27 cellular contexts compared by ENCODE assay signal in genomic region chr7:152495867-152496266, GRCh38.
"Had no signal": no experiment of that assay in that cellular context is flagged by ENCODE, and none has a peak within 500 bp of the region (broad histone marks: within the 10 kb centered on the region; RNA-seq: fewer than 3 reads in every experiment).

No MANE protein-coding gene starts in this region.

- DNase-seq: colonic mucosa; cortex of kidney; dermis blood vessel endothelial cell; dorsolateral prefrontal cortex; effector CD4-positive, alpha-beta T cell; effector CD8-positive, alpha-beta T cell; effector memory CD4-positive, alpha-beta T cell; effector memory CD8-positive, alpha-beta T cell; endodermal cell; erythroblast; esophagus squamous epithelium; foreskin fibroblast; foreskin keratinocyte; foreskin melanocyte; gastrocnemius medialis; glutamatergic neuron; head of caudate nucleus; heart right ventricle had no signal

- H3K27ac ChIP-seq: colonic mucosa, coronary artery, dorsolateral prefrontal cortex, epithelial cell of prostate, esophagus muscularis mucosa, esophagus squamous epithelium, foreskin keratinocyte, gastrocnemius medialis, gastroesophageal sphincter, heart right ventricle had no signal

- H3K36me3 ChIP-seq: colonic mucosa, esophagus muscularis mucosa, esophagus squamous epithelium, gastrocnemius medialis, gastroesophageal sphincter, heart right ventricle had no signal

- FAIRE-seq: colon, endometrium, endothelial cell of umbilical vein, frontal cortex had no signal

- ATAC-seq: effector memory CD8-positive, alpha-beta T cell; esophagus mucosa; foreskin keratinocyte; gastrocnemius medialis; gastroesophageal sphincter; heart right ventricle had no signal

- H3K4me1 ChIP-seq: colonic mucosa, esophagus muscularis mucosa, esophagus squamous epithelium, foreskin keratinocyte, gastrocnemius medialis, gastroesophageal sphincter, heart right ventricle had no signal

- H3K4me3 ChIP-seq: colonic mucosa, coronary artery, dorsolateral prefrontal cortex, esophagus muscularis mucosa, esophagus squamous epithelium, gastrocnemius medialis, gastroesophageal sphincter, heart right ventricle had no signal

- H3K9me3 ChIP-seq: colonic mucosa, esophagus squamous epithelium, gastrocnemius medialis had no signal

- H3K27me3 ChIP-seq: colonic mucosa, dorsolateral prefrontal cortex, esophagus muscularis mucosa, esophagus squamous epithelium, gastrocnemius medialis, gastroesophageal sphincter had no signal
